Comparison of ENCODE assay signal across 1 cellular context in the genomic region with DNA sequence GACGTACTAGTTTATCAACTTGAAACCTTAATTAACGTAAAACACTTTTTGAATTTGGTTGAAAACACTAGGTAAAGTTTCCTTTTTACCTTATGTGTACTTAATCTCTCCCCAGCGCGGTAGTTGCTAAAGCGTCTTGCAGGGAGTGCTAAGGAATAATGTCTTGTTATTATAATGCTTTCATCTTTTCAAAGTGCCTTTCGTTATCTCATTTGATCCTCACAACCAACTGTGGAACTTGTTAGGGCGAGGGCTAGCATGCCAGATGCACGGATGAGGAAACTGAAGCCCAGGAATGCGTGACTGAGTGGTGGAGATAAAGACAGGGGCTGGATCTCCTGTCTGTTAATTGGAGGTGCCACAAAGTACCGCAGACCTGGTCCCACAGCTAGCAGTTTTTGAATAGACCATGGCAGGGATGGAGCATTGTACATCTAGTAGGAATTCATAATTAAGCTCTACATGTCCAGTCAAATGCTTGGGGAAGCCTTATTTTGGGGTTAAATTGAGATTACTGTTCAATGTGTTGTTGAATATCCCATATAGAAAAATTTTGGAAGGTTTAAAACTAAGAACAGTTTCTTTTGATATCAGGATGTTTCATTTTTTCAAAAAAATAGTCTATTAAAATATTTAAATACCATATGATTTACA.
TF ChIP-seq lines count a peak whose summit lies in the region.

No MANE protein-coding gene starts in this region.

TF ChIP-seq in K562, 482 proteins besides CTCF, POLR2A, EP300 and RAD21 (continued from another document and continues in another):
- TF ChIP-seq, protein P1, sequence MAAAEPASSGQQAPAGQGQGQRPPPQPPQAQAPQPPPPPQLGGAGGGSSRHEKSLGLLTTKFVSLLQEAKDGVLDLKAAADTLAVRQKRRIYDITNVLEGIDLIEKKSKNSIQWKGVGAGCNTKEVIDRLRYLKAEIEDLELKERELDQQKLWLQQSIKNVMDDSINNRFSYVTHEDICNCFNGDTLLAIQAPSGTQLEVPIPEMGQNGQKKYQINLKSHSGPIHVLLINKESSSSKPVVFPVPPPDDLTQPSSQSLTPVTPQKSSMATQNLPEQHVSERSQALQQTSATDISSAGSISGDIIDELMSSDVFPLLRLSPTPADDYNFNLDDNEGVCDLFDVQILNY (CRISPR knock-in tag; IDR thresholded peaks at IDR 0.05): no peak
- no peak for TF ChIP-seq PURB (CRISPR knock-in tag; IDR thresholded peaks at IDR 0.05; ENCODE audit: low read depth)
- TF ChIP-seq HCFC1 (IDR thresholded peaks at IDR 0.05; ENCODE audit: low read depth, low read length): no peak
- TF ChIP-seq, protein P2, sequence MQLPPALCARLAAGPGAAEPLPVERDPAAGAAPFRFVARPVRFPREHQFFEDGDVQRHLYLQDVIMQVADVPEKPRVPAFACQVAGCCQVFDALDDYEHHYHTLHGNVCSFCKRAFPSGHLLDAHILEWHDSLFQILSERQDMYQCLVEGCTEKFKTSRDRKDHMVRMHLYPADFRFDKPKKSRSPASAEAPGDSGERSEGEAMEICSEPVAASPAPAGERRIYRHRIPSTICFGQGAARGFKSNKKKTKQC (CRISPR knock-in tag; IDR thresholded peaks at IDR 0.05): no peak
- 0 out of 2 replicates have a peak, but pooled peaks have one; percentile 36 for TF ChIP-seq HNRNPL (IDR thresholded peaks at IDR 0.05; ENCODE audit: low read depth, low read length)
- no peak for TF ChIP-seq SAFB (IDR thresholded peaks at IDR 0.05; ENCODE audit: borderline replicate concordance, low read depth, low read length)
- TF ChIP-seq MBD2 (IDR thresholded peaks at IDR 0.05; ENCODE audit: borderline replicate concordance, low read depth): peak; percentile 78
- TF ChIP-seq HBP1 (CRISPR knock-in tag; IDR thresholded peaks at IDR 0.05): no peak
- no peak for TF ChIP-seq RBM22 (IDR thresholded peaks at IDR 0.05; ENCODE audit: low read depth, low read length, poor library complexity, severe bottlenecking)
- TF ChIP-seq HNRNPK (IDR thresholded peaks at IDR 0.05; ENCODE audit: low read depth, low read length, poor library complexity, severe bottlenecking): no peak
- TF ChIP-seq RBM17 (IDR thresholded peaks at IDR 0.05; ENCODE audit: borderline replicate concordance, low read depth, low read length): no peak
- TF ChIP-seq, protein P3, sequence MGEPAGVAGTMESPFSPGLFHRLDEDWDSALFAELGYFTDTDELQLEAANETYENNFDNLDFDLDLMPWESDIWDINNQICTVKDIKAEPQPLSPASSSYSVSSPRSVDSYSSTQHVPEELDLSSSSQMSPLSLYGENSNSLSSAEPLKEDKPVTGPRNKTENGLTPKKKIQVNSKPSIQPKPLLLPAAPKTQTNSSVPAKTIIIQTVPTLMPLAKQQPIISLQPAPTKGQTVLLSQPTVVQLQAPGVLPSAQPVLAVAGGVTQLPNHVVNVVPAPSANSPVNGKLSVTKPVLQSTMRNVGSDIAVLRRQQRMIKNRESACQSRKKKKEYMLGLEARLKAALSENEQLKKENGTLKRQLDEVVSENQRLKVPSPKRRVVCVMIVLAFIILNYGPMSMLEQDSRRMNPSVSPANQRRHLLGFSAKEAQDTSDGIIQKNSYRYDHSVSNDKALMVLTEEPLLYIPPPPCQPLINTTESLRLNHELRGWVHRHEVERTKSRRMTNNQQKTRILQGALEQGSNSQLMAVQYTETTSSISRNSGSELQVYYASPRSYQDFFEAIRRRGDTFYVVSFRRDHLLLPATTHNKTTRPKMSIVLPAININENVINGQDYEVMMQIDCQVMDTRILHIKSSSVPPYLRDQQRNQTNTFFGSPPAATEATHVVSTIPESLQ (CRISPR knock-in tag; IDR thresholded peaks at IDR 0.05): no peak
- TF ChIP-seq ZNF830 (CRISPR knock-in tag; IDR thresholded peaks at IDR 0.05): no peak
- TF ChIP-seq RBFOX2 (IDR thresholded peaks at IDR 0.05; ENCODE audit: low read depth, low read length): no peak
- no peak for TF ChIP-seq YBX1 (IDR thresholded peaks at IDR 0.05)
- TF ChIP-seq ZNF134 (CRISPR knock-in tag; conservative IDR thresholded peaks at IDR 0.05): no peak
- TF ChIP-seq ZBTB1 (CRISPR knock-in tag; IDR thresholded peaks at IDR 0.05; ENCODE audit: borderline replicate concordance, low read depth): no peak
- TF ChIP-seq CTBP1 (IDR thresholded peaks at IDR 0.05; ENCODE audit: borderline replicate concordance): peak; percentile 99
- no peak for TF ChIP-seq ZNF253 (CRISPR knock-in tag; conservative IDR thresholded peaks at IDR 0.05)
- peak; percentile 85 for TF ChIP-seq FOXM1 (IDR thresholded peaks at IDR 0.05; ENCODE audit: low read depth)
- TF ChIP-seq FOXM1 (CRISPR knock-in tag; IDR thresholded peaks at IDR 0.05; ENCODE audit: low read depth): no peak
- TF ChIP-seq, protein P4, sequence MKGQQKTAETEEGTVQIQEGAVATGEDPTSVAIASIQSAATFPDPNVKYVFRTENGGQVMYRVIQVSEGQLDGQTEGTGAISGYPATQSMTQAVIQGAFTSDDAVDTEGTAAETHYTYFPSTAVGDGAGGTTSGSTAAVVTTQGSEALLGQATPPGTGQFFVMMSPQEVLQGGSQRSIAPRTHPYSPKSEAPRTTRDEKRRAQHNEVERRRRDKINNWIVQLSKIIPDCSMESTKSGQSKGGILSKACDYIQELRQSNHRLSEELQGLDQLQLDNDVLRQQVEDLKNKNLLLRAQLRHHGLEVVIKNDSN (CRISPR knock-in tag; IDR thresholded peaks at IDR 0.05): no peak
- TF ChIP-seq NCOR1 (IDR thresholded peaks at IDR 0.05): peak; percentile 92
- TF ChIP-seq MTA2 (IDR thresholded peaks at IDR 0.05; ENCODE audit: low read depth): peak; percentile 86
- no peak for TF ChIP-seq IRF2 (CRISPR knock-in tag; IDR thresholded peaks at IDR 0.05)
- TF ChIP-seq DNMT1 (IDR thresholded peaks at IDR 0.05): no peak
- TF ChIP-seq NFIX (CRISPR knock-in tag; IDR thresholded peaks at IDR 0.05; ENCODE audit: low read depth): no peak
- no peak for TF ChIP-seq ZNF354B (CRISPR knock-in tag; IDR thresholded peaks at IDR 0.05)
- TF ChIP-seq MAFK (IDR thresholded peaks at IDR 0.05; ENCODE audit: low read length): no peak
- no peak for TF ChIP-seq YY1 (IDR thresholded peaks at IDR 0.05; ENCODE audit: borderline replicate concordance in 1 of 3, control insufficient read depth in 1 of 3, extremely low read depth in 1 of 3, insufficient read depth in 3 of 3, insufficient read length in 1 of 3, insufficient replicate concordance in 2 of 3, low read depth in 1 of 3, low read length in 2 of 3)
- no peak for TF ChIP-seq FIP1L1 (IDR thresholded peaks at IDR 0.05; ENCODE audit: low read depth, low read length, poor library complexity, severe bottlenecking)
- no peak for TF ChIP-seq KDM5B (IDR thresholded peaks at IDR 0.05; ENCODE audit: insufficient replicate concordance, low read depth, low read length)
- no peak for TF ChIP-seq ZNF586 (CRISPR knock-in tag; conservative IDR thresholded peaks at IDR 0.05)
- peak; percentile 90 for TF ChIP-seq TEAD2 (tag; IDR thresholded peaks at IDR 0.05)
- TF ChIP-seq ESRRA (IDR thresholded peaks at IDR 0.05; ENCODE audit: borderline replicate concordance, low read depth): no peak; the same call in 1 of the 2 replicates
- no peak for TF ChIP-seq HDAC8 (tag; IDR thresholded peaks at IDR 0.05)
- TF ChIP-seq, protein P5, sequence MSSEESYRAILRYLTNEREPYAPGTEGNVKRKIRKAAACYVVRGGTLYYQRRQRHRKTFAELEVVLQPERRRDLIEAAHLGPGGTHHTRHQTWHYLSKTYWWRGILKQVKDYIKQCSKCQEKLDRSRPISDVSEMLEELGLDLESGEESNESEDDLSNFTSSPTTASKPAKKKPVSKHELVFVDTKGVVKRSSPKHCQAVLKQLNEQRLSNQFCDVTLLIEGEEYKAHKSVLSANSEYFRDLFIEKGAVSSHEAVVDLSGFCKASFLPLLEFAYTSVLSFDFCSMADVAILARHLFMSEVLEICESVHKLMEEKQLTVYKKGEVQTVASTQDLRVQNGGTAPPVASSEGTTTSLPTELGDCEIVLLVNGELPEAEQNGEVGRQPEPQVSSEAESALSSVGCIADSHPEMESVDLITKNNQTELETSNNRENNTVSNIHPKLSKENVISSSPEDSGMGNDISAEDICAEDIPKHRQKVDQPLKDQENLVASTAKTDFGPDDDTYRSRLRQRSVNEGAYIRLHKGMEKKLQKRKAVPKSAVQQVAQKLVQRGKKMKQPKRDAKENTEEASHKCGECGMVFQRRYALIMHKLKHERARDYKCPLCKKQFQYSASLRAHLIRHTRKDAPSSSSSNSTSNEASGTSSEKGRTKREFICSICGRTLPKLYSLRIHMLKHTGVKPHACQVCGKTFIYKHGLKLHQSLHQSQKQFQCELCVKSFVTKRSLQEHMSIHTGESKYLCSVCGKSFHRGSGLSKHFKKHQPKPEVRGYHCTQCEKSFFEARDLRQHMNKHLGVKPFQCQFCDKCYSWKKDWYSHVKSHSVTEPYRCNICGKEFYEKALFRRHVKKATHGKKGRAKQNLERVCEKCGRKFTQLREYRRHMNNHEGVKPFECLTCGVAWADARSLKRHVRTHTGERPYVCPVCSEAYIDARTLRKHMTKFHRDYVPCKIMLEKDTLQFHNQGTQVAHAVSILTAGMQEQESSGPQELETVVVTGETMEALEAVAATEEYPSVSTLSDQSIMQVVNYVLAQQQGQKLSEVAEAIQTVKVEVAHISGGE (CRISPR knock-in tag; IDR thresholded peaks at IDR 0.05): peak in 1 of 3 experiments; percentile 44; a peak in 1 of 6 replicates
- no peak for TF ChIP-seq ADNP (tag; IDR thresholded peaks at IDR 0.05)
- no peak for TF ChIP-seq SRF (CRISPR knock-in tag; IDR thresholded peaks at IDR 0.05)
- no peak for TF ChIP-seq NR1H2 (CRISPR knock-in tag; IDR thresholded peaks at IDR 0.05)
- no peak for TF ChIP-seq SFPQ (IDR thresholded peaks at IDR 0.05; ENCODE audit: low read depth, low read length)
- TF ChIP-seq DDX20 (tag; IDR thresholded peaks at IDR 0.05; ENCODE audit: low read depth): no peak
- no peak for TF ChIP-seq ZNF785 (CRISPR knock-in tag; IDR thresholded peaks at IDR 0.05)
- no peak for TF ChIP-seq ZSCAN32 (CRISPR knock-in tag; IDR thresholded peaks at IDR 0.05)
- TF ChIP-seq ZFX (CRISPR knock-in tag; IDR thresholded peaks at IDR 0.05): no peak
- no peak for TF ChIP-seq SMC3 (conservative IDR thresholded peaks at IDR 0.05; ENCODE audit: insufficient read depth, low read depth, low read length)
- 0 out of 4 replicates have a peak, but pooled peaks of 1 of the 2 experiments have one; percentile 2 for TF ChIP-seq FOXK2 (conservative IDR thresholded peaks at IDR 0.05 in 1 of 2, IDR thresholded peaks at IDR 0.05 in 1 of 2; ENCODE audit: low read depth in 2 of 2)
- TF ChIP-seq RAD51 (IDR thresholded peaks at IDR 0.05; ENCODE audit: borderline replicate concordance, low read depth): no peak
- no peak for TF ChIP-seq MAFG (tag; conservative IDR thresholded peaks at IDR 0.05)
- TF ChIP-seq ZNF140 (CRISPR knock-in tag; IDR thresholded peaks at IDR 0.05): no peak
- no peak for TF ChIP-seq ZNF23 (CRISPR knock-in tag; IDR thresholded peaks at IDR 0.05)
- TF ChIP-seq, protein P6, sequence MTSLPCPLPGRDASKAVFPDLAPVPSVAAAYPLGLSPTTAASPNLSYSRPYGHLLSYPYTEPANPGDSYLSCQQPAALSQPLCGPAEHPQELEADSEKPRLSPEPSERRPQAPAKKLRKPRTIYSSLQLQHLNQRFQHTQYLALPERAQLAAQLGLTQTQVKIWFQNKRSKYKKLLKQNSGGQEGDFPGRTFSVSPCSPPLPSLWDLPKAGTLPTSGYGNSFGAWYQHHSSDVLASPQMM (CRISPR knock-in tag; IDR thresholded peaks at IDR 0.05): no peak
- no peak for TF ChIP-seq POLR2B (IDR thresholded peaks at IDR 0.05; ENCODE audit: low read depth, partially characterized antibody)
- no peak for TF ChIP-seq NFXL1 (CRISPR knock-in tag; IDR thresholded peaks at IDR 0.05)
- TF ChIP-seq HOXB6 (CRISPR knock-in tag; IDR thresholded peaks at IDR 0.05; ENCODE audit: borderline replicate concordance): no peak
- TF ChIP-seq HMG20A (CRISPR knock-in tag; conservative IDR thresholded peaks at IDR 0.05): no peak
